13 cellular contexts compared by ENCODE assay signal in genomic region chr3:17481116-17481515, GRCh38.
"Had no signal": no experiment of that assay in that cellular context is flagged by ENCODE, and none has a peak within 500 bp of the region (broad histone marks: within the 10 kb centered on the region; RNA-seq: fewer than 3 reads in every experiment).

No MANE protein-coding gene starts in this region.

- ATAC-seq: foreskin keratinocyte; naive thymus-derived CD4-positive, alpha-beta T cell; stimulated activated naive B cell treated with anti-CD40 and anti-IgM and Interleukin-4, amounts not matched to agents 10 μg/mL and 1 μg/mL and 100 μg/mL, for 72 hours had no signal

- H3K27me3 ChIP-seq: foreskin keratinocyte, ovary had no signal

- H3K9me3 ChIP-seq: ovary had no signal

- DNase-seq: activated CD4-positive, alpha-beta T cell treated with anti-CD3 and anti-CD28 coated beads for 1 hour; activated CD4-positive, alpha-beta T cell treated with anti-CD3 and anti-CD28 coated beads, Interleukin-2, amount 50 U/mL, for 4 hours; activated gamma-delta T cell treated with Interleukin-2 at 50 U/mL for 16 hours; activated T-cell treated with anti-CD3 and anti-CD28 coated beads for 4 hours; foreskin keratinocyte; glutamatergic neuron; mesendoderm; naive thymus-derived CD4-positive, alpha-beta T cell; stimulated activated naive B cell treated with anti-CD40 and anti-IgM and Interleukin-4, amounts not matched to agents 10 μg/mL and 1 μg/mL and 100 μg/mL, for 72 hours; SW 1271; WERI-Rb-1 had no signal

- H3K27ac ChIP-seq: epithelial cell of prostate, foreskin keratinocyte, ovary, WERI-Rb-1 had no signal

- H3K4me3 ChIP-seq: ovary had no signal

- H3K4me1 ChIP-seq: foreskin keratinocyte had no signal

- H3K36me3 ChIP-seq: ovary, WERI-Rb-1 had no signal
